8 cellular contexts compared by ENCODE assay signal in the genomic region with DNA sequence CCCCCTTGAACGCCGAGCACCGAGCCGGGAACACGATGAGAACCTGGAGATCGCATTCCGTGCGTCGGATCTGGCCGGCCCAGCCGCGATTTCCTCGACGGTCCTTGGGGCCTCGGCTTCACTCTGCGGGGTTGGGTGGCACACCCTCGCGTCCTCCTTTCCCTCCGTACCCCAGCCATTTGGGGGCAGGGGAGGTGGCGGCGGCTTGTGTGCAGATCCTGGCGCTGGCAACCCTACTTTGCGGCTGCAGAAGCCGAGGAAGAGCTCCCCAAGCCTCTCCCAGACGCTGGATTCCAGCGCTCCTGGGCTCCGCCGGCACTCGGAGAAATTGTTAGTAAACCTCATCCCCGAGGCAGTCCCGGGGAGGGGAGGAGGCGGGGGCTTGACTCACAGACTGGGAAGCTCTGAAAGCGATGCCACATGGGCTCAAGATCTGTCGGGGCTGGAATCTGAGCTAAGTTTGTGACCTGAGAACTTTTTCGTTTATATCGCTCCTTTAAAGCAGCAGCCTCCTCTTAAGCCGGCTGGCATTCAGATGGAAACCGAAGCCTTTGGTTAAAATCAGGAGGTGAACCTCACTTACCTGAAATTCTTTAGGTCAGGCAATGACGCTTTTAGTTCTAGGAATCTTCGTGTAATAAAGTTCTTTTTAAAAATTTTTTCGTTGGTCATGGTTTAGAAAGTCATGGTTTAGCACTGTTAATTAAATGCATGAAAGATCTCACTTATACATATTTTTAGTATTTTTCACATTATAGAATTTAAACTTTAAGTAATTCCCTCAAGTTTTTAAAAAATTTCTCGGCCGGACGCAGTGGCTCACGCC. TPM values are rescaled to one million over a fixed set of nuclear protein-coding genes. Genes with fewer than 3 reads are reported as not detected.
DNase-seq lines count a peak whose midpoint lies in the region; ATAC-seq and TF ChIP-seq lines count a peak whose summit lies in the region.

No MANE protein-coding gene starts in this region.

- H3K36me3 Mint-ChIP-seq in activated naive CD8-positive, alpha-beta T cell treated with anti-CD3 and anti-CD28 coated beads, Interleukin-2, amount 10 ng/mL, durations not matched to agents 7 days and 5 days = no peaks in the 10 kb centered on the region

- H3K27ac Mint-ChIP-seq in activated naive CD8-positive, alpha-beta T cell treated with anti-CD3 and anti-CD28 coated beads, Interleukin-2, amount 10 ng/mL, durations not matched to agents 7 days and 5 days = no peak overlapping the region

- H3K9me2 ChIP-seq in OCI-LY1 (ENCODE audit: low read depth, low read length) = no peaks in the 10 kb centered on the region

- no peak overlapping the region for H3K9ac ChIP-seq in OCI-LY1 (ENCODE audit: low read length)

- POLR2A ChIA-PET in activated naive CD8-positive, alpha-beta T cell treated with anti-CD3 and anti-CD28 coated beads, Interleukin-2, amount 10 ng/mL, durations not matched to agents 7 days and 5 days (lab: Charles Lee) = interaction anchor here (1.4 kb wide), 1 partner anchor 92 kb away, joined by 5 read pairs; the partner anchor contains the start of gene TSPYL1

- H3K4me1 ChIP-seq in OCI-LY1 (ENCODE audit: insufficient read depth, low read length, severe bottlenecking) (peaks cover 12% of the 10 kb centered on the region), neutrophil (ENCODE audit: control insufficient read depth in 1 of 2, insufficient read depth in 1 of 2, low read depth in 1 of 2, low read length in 1 of 2) (peaks cover 29 to 33% of the 10 kb centered on the region in 2 experiments), aorta (ENCODE audit: control insufficient read depth in 1 of 2, insufficient read depth in 2 of 2, low read length in 2 of 2) (peaks cover 0 to 2% of the 10 kb centered on the region in 2 donors)

- H3K36me3 ChIP-seq in OCI-LY1 (ENCODE audit: insufficient read depth, low read length) (no peaks in the 10 kb centered on the region), neutrophil (no peaks in the 10 kb centered on the region), aorta (ENCODE audit: control insufficient read depth in 1 of 2, insufficient read depth in 2 of 2, low read length in 1 of 2) (peaks cover 0 to 2% of the 10 kb centered on the region in 2 donors)

- TF ChIP-seq CTCF in OCI-LY1 (IDR thresholded peaks at IDR 0.05; ENCODE audit: low read length) (no peak), neutrophil (IDR thresholded peaks at IDR 0.05) (no peak)

- H3K79me2 ChIP-seq in OCI-LY1 (ENCODE audit: insufficient read depth, low read length) = no peaks in the 10 kb centered on the region

- WGBS in aorta, 2 donors = 6% methylated on average over 42 to 45 of the region's 45 CpGs

- intact Hi-C loops in head of caudate nucleus (cut with DNase I) = loop anchor here (5.0 kb wide), 1 partner anchor 89 kb away; no protein-coding TSS in a partner anchor
- intact Hi-C loops in aorta (cut with DNase I) = loop anchor here in 1 of 2 donors (2.0 to 5.0 kb wide), 2 partner anchors 89 to 139 kb away; partner anchors contain the start of gene CALHM5

- H3K9me3 ChIP-seq in OCI-LY1 (ENCODE audit: low read length) = no peaks in the 10 kb centered on the region
- H3K9me3 ChIP-seq in neutrophil = no peaks in the 10 kb centered on the region
- H3K9me3 ChIP-seq in aorta (ENCODE audit: control insufficient read depth, low read length) = no peaks in the 10 kb centered on the region

- H3K27me3 ChIP-seq in OCI-LY1 (ENCODE audit: insufficient read depth, low read length) (no peaks in the 10 kb centered on the region), neutrophil (peaks cover 16% of the 10 kb centered on the region), aorta (ENCODE audit: control insufficient read depth in 1 of 2, insufficient read depth in 2 of 2, low read length in 1 of 2) (no peaks in the 10 kb centered on the region)

- H3K27ac ChIP-seq in OCI-LY1 (ENCODE audit: low read depth, low read length, poor library complexity, severe bottlenecking) = no peak overlapping the region
- peak overlapping the region; percentile 79 for H3K27ac ChIP-seq in neutrophil
- H3K27ac ChIP-seq in aorta (ENCODE audit: low read depth in 1 of 2, low read length in 2 of 2) = peak overlapping the region; percentile 72 to 97

- H4K20me1 ChIP-seq in OCI-LY1 (ENCODE audit: insufficient read depth, low read length) = no peaks in the 10 kb centered on the region

- peak overlapping the region; percentile 50 for H3K4me3 ChIP-seq in OCI-LY1 (ENCODE audit: low read depth, low read length, poor library complexity, severe bottlenecking)
- H3K4me3 ChIP-seq in neutrophil (ENCODE audit: low read depth in 1 of 2, low read length in 1 of 2) = peak overlapping the region; percentile 87 to 95
- peak overlapping the region; percentile 56 to 86 for H3K4me3 ChIP-seq in aorta (ENCODE audit: low read length in 2 of 2)

- H3K4me3 Mint-ChIP-seq in activated naive CD8-positive, alpha-beta T cell treated with anti-CD3 and anti-CD28 coated beads, Interleukin-2, amount 10 ng/mL, durations not matched to agents 7 days and 5 days = peak overlapping the region; percentile 77

- no peaks in the 10 kb centered on the region for H3F3A ChIP-seq in OCI-LY1 (ENCODE audit: insufficient read depth, low read length)

- no peaks in the 10 kb centered on the region for H3K9me3 Mint-ChIP-seq in activated naive CD8-positive, alpha-beta T cell treated with anti-CD3 and anti-CD28 coated beads, Interleukin-2, amount 10 ng/mL, durations not matched to agents 7 days and 5 days

- H3K27me3 Mint-ChIP-seq in activated naive CD8-positive, alpha-beta T cell treated with anti-CD3 and anti-CD28 coated beads, Interleukin-2, amount 10 ng/mL, durations not matched to agents 7 days and 5 days = peaks cover 45% of the 10 kb centered on the region

- H2AFZ ChIP-seq in OCI-LY1 (ENCODE audit: low read length) = no peak overlapping the region

- peaks cover 7% of the 10 kb centered on the region for H3K4me1 Mint-ChIP-seq in activated naive CD8-positive, alpha-beta T cell treated with anti-CD3 and anti-CD28 coated beads, Interleukin-2, amount 10 ng/mL, durations not matched to agents 7 days and 5 days

- DNase-seq in activated CD4-positive, alpha-beta T cell treated with anti-CD3 and anti-CD28 coated beads for 24 hours (ENCODE audit: low read depth in 2 of 2) = peak; percentile 8 to 19
- no peak for DNase-seq in activated CD4-positive, alpha-beta T cell treated with anti-CD3 and anti-CD28 coated beads for 1 hour
- no peak for DNase-seq in activated naive CD8-positive, alpha-beta T cell treated with anti-CD3 and anti-CD28 coated beads, Interleukin-2, amount 10 ng/mL, durations not matched to agents 7 days and 5 days
- DNase-seq in head of caudate nucleus (peak; percentile 40 to 91 (median 72)), aorta (peak; percentile 92 to 94)

- ATAC-seq in HG02852 (IDR thresholded peaks at IDR 0.05; ENCODE audit: unreplicated experiment) (peak; percentile 12), aorta (ENCODE audit: low FRiP score) (peak; percentile 86)
- peak; percentile 20 for ATAC-seq in activated naive CD8-positive, alpha-beta T cell treated with anti-CD3 and anti-CD28 coated beads, Interleukin-2, amount 10 ng/mL, durations not matched to agents 7 days and 5 days (ENCODE audit: low read depth)

- H3K4me2 ChIP-seq in OCI-LY1 (ENCODE audit: low read length) = peak overlapping the region; percentile 57; the same call in 1 of the 2 replicates

RNA-seq across cellular contexts. Expression of gene DSE, which starts 0.8 kb away (rescaled TPM):
- total RNA-seq in activated naive CD8-positive, alpha-beta T cell treated with anti-CD3 and anti-CD28 coated beads, Interleukin-2, amount 10 ng/mL, durations not matched to agents 7 days and 5 days = 1 to 10 TPM; 3.9 to 4.1 TPM
- total RNA-seq in aorta = 10 to 100 TPM; 49.8 to 96.7 TPM
- 10 to 100 TPM in 1 of 2 donors, 1 to 10 TPM in 1; 8.5 to 15.9 TPM for polyA plus RNA-seq in aorta

Comparison
In these comparisons a context has a peak if more than half of its experiments do, and no peak if none do; other contexts are left out.
1. DNase-seq: peak in activated CD4-positive, alpha-beta T cell treated with anti-CD3 and anti-CD28 coated beads for 24 hours (2 of 2), head of caudate nucleus (42 of 42) and aorta (2 of 2); none in activated CD4-positive, alpha-beta T cell treated with anti-CD3 and anti-CD28 coated beads for 1 hour (single experiment) and activated naive CD8-positive, alpha-beta T cell treated with anti-CD3 and anti-CD28 coated beads, Interleukin-2, amount 10 ng/mL, durations not matched to agents 7 days and 5 days (single experiment).
2. ATAC-seq: peak in every context shown above with its lines; median percentile 86 in aorta; 20 in activated naive CD8-positive, alpha-beta T cell treated with anti-CD3 and anti-CD28 coated beads, Interleukin-2, amount 10 ng/mL, durations not matched to agents 7 days and 5 days; 12 in HG02852.
3. RNA of gene DSE, which starts 0.8 kb away (total RNA-seq): 49.8 to 96.7 TPM in aorta; 3.9 to 4.1 TPM in activated naive CD8-positive, alpha-beta T cell treated with anti-CD3 and anti-CD28 coated beads, Interleukin-2, amount 10 ng/mL, durations not matched to agents 7 days and 5 days; every median in the first group is over 4 times any median in the second.
4. Peak in every context shown above with its lines, with median percentiles within 50 percentile points of each other: H3K4me3 ChIP-seq.